Comparison of ENCODE assay signal across 36 cellular contexts in the genomic region with DNA sequence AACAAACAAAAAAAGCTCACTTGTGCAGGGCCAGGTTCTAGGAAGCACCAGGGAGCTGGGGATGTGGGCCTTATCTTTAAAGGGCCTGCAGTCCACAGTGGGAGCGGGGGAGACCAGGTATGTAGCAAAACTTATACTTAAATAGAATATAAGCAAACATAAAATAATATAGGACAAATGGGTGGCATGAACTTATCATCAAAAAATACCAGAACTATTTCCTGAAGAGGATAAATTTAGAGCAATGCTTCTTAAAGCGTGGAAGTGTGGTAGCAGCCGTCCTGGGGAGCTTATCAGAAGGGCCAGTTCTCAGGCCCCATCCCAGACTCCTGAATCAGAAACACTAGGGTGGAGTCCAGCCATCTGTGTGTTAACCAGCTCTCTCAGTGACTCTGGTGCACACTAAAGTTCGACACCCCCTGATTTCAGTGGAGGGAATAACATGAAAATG. TPM values are rescaled to one million over a fixed set of nuclear protein-coding genes. Genes with fewer than 3 reads are reported as not detected.
"Had no signal": no experiment of that assay in that cellular context is flagged by ENCODE, and none has a peak within 500 bp of the region (broad histone marks: within the 10 kb centered on the region; RNA-seq: fewer than 3 reads in every experiment).

No MANE protein-coding gene starts in this region.

- H3K4me3 ChIP-seq: adrenal gland, body of pancreas, breast epithelium, Peyer's patch, SJSA1 had no signal

- ATAC-seq: activated T-cell treated with anti-CD3 and anti-CD28 coated beads, Interleukin-2, amount 50 U/mL, for 4 hours; body of pancreas; PC-3 had no signal

- H3K9me3 ChIP-seq: adrenal gland, body of pancreas, breast epithelium, Peyer's patch, SJSA1, SK-N-SH had no signal

- H3K27me3 ChIP-seq: adrenal gland, body of pancreas, breast epithelium, Peyer's patch, SJSA1 had no signal

- H3K27ac Mint-ChIP-seq: activated B cell treated with CpG ODN at 0.5 μM for 24 hours; activated CD4-positive, alpha-beta memory T cell treated with anti-CD3 and anti-CD28 coated beads for 36 hours; activated naive CD4-positive, alpha-beta T cell treated with anti-CD3 and anti-CD28 coated beads for 36 hours; activated naive CD4-positive, alpha-beta T cell treated with anti-CD3 and anti-CD28 coated beads, Interleukin-2, amount 50 U/mL, for 72 hours; activated T-helper 1 cell treated with anti-CD3 and anti-CD28 coated beads, Interleukin-12 subunit alpha, Interleukin-12 subunit beta, Interleukin-2, Interleukin-4 antibody, amounts not matched to agents 30 ng/mL and 10 ng/mL and 1 ng/mL, durations not matched to agents 14 hours and 24 hours and 36 hours; T-helper 1 cell treated with Interleukin-12 subunit alpha and Interleukin-12 subunit beta and Interleukin-4 antibody, amounts not matched to agents 30 μg/mL and 1 μg/mL, for 36 hours had no signal

- H3K4me1 ChIP-seq: breast epithelium, SJSA1 had no signal

- DNase-seq: activated B cell treated with CpG ODN at 0.5 μM for 24 hours; activated CD4-positive, alpha-beta memory T cell treated with anti-CD3 and anti-CD28 coated beads for 36 hours; activated CD4-positive, alpha-beta T cell treated with anti-CD3 and anti-CD28 coated beads for 4 hours; activated CD4-positive, alpha-beta T cell treated with anti-CD3 and anti-CD28 coated beads, Interleukin-2, amount 50 U/mL, for 1 hour; activated CD4-positive, CD25-positive, alpha-beta regulatory T cell treated with anti-CD3 and anti-CD28 coated beads, Interleukin-2, amount 50 U/mL, for 72 hours; activated CD8-positive, alpha-beta memory T cell treated with anti-CD3 and anti-CD28 coated beads, Interleukin-2, amount 50 U/mL, for 4 hours; activated gamma-delta T cell treated with Interleukin-2 at 50 U/mL for 16 hours; activated naive CD4-positive, alpha-beta T cell treated with anti-CD3 and anti-CD28 coated beads for 36 hours; activated T-cell treated with anti-CD3 and anti-CD28 coated beads for 4 hours; activated T-cell treated with anti-CD3 and anti-CD28 coated beads, Interleukin-2, amount 50 U/mL, for 4 hours; adrenal gland; body of pancreas; MM.1S; NCI-H1092; NCI-H1436 treated with DMSO at 0.1 percent for 48 hours; NCI-H187; NCI-H2029 treated with DMSO at 0.1 percent for 48 hours; NCI-H2171 treated with DMSO at 0.1 percent for 48 hours; NCI-H226; NCI-H446 treated with DMSO at 0.1 percent for 48 hours; NCI-H524; PC-3; Peyer's patch; RPMI8226; SHP77 treated with DMSO at 0.1 percent for 48 hours; SK-N-SH had no signal

- H3K36me3 ChIP-seq: breast epithelium, SJSA1 had no signal

- H3K9ac ChIP-seq: KMS-11, SK-N-SH had no signal

- H3K27ac ChIP-seq: adrenal gland, body of pancreas, breast epithelium, KMS-11, Peyer's patch, SJSA1, VCaP had no signal

- H3K4me2 ChIP-seq: KMS-11, SK-N-SH had no signal

- H3K27me3 Mint-ChIP-seq: activated CD4-positive, alpha-beta memory T cell treated with anti-CD3 and anti-CD28 coated beads for 36 hours had no signal

- H3K9me3 Mint-ChIP-seq: activated B cell treated with CpG ODN at 0.5 μM for 24 hours; activated CD4-positive, alpha-beta memory T cell treated with anti-CD3 and anti-CD28 coated beads for 36 hours; activated naive CD4-positive, alpha-beta T cell treated with anti-CD3 and anti-CD28 coated beads for 36 hours; activated naive CD4-positive, alpha-beta T cell treated with anti-CD3 and anti-CD28 coated beads, Interleukin-2, amount 50 U/mL, for 72 hours; activated T-cell treated with anti-CD3 and anti-CD28 coated beads, Interleukin-2, amount 50 U/mL, for 4 hours; activated T-helper 1 cell treated with anti-CD3 and anti-CD28 coated beads, Interleukin-12 subunit alpha, Interleukin-12 subunit beta, Interleukin-2, Interleukin-4 antibody, amounts not matched to agents 30 ng/mL and 10 ng/mL and 1 ng/mL, durations not matched to agents 14 hours and 24 hours and 36 hours; T-helper 1 cell treated with Interleukin-12 subunit alpha and Interleukin-12 subunit beta and Interleukin-4 antibody, amounts not matched to agents 30 μg/mL and 1 μg/mL, for 36 hours had no signal

- H3K4me3 Mint-ChIP-seq: activated B cell treated with CpG ODN at 0.5 μM for 24 hours; activated CD4-positive, alpha-beta memory T cell treated with anti-CD3 and anti-CD28 coated beads for 36 hours; activated naive CD4-positive, alpha-beta T cell treated with anti-CD3 and anti-CD28 coated beads for 36 hours; activated T-cell treated with anti-CD3 and anti-CD28 coated beads, Interleukin-2, amount 50 U/mL, for 4 hours; activated T-helper 1 cell treated with anti-CD3 and anti-CD28 coated beads, Interleukin-12 subunit alpha, Interleukin-12 subunit beta, Interleukin-2, Interleukin-4 antibody, amounts not matched to agents 30 ng/mL and 10 ng/mL and 1 ng/mL, durations not matched to agents 14 hours and 24 hours and 36 hours; T-helper 1 cell treated with Interleukin-12 subunit alpha and Interleukin-12 subunit beta and Interleukin-4 antibody, amounts not matched to agents 30 μg/mL and 1 μg/mL, for 36 hours had no signal

- FAIRE-seq: astrocyte had no signal

RNA-seq across cellular contexts. Expression of gene GLB1L3, which starts 42.4 kb away (rescaled TPM):
- total RNA-seq: activated B cell treated with CpG ODN at 0.5 μM for 24 hours, cardiac septum, LHCN-M2, PC-3, Peyer's patch, SJSA1 had no signal
- polyA plus RNA-seq: SK-N-SH had no signal
